Comparison of ENCODE assay signal across 12 cellular contexts in genomic region chr6:111468329-111469012, GRCh38. TPM values are rescaled to one million over a fixed set of nuclear protein-coding genes. Genes with fewer than 3 reads are reported as not detected.
DNase-seq lines count a peak whose midpoint lies in the region; ATAC-seq and TF ChIP-seq lines count a peak whose summit lies in the region.
"Had no signal": no experiment of that assay in that cellular context is flagged by ENCODE, and none has a peak within 500 bp of the region (broad histone marks: within the 10 kb centered on the region; RNA-seq: fewer than 3 reads in every experiment).

No MANE protein-coding gene starts in this region.

- POLR2A ChIA-PET in activated CD4-positive, alpha-beta memory T cell treated with anti-CD3 and anti-CD28 coated beads for 36 hours (lab: Charles Lee), result no interaction called here
- POLR2A ChIA-PET in activated CD4-positive, alpha-beta memory T cell treated with anti-CD3 and anti-CD28 coated beads, Interleukin-2, amount 10 ng/mL, durations not matched to agents 7 days and 5 days (lab: Charles Lee), result no interaction called here
- POLR2A ChIA-PET in Caco-2 (lab: Charles Lee), result no interaction called here

- H3K4me1 Mint-ChIP-seq in activated CD4-positive, alpha-beta memory T cell treated with anti-CD3 and anti-CD28 coated beads for 36 hours (ENCODE audit: low read depth), result peaks cover 36% of the 10 kb centered on the region
- H3K4me1 Mint-ChIP-seq in activated CD4-positive, alpha-beta memory T cell treated with anti-CD3 and anti-CD28 coated beads, Interleukin-2, amount 10 ng/mL, durations not matched to agents 7 days and 5 days, result peaks cover 35% of the 10 kb centered on the region
- peaks cover 42% of the 10 kb centered on the region for H3K4me1 Mint-ChIP-seq in stimulated activated naive CD8-positive, alpha-beta T cell treated with anti-CD3 and anti-CD28 coated beads, Interleukin-15, amount 100 ng/mL, for 72 hours
- H3K4me1 Mint-ChIP-seq in Caco-2 (ENCODE audit: low read depth, unreplicated experiment), result peaks cover 13% of the 10 kb centered on the region

- H3K4me1 ChIP-seq in SJSA1 (replicated peaks), result peaks cover 42% of the 10 kb centered on the region
- H3K4me1 ChIP-seq in Caco-2, result peaks cover 21% of the 10 kb centered on the region

- H3K36me3 ChIP-seq in SJSA1 (peaks cover 17% of the 10 kb centered on the region), Caco-2 (ENCODE audit: control insufficient read depth, insufficient read depth, low read length) (no peaks in the 10 kb centered on the region)

- no peak overlapping the region for H3K4me3 Mint-ChIP-seq in activated CD4-positive, alpha-beta memory T cell treated with anti-CD3 and anti-CD28 coated beads for 36 hours
- no peak overlapping the region for H3K4me3 Mint-ChIP-seq in activated CD4-positive, alpha-beta memory T cell treated with anti-CD3 and anti-CD28 coated beads, Interleukin-2, amount 10 ng/mL, durations not matched to agents 7 days and 5 days
- H3K4me3 Mint-ChIP-seq in stimulated activated naive CD8-positive, alpha-beta T cell treated with anti-CD3 and anti-CD28 coated beads, Interleukin-15, amount 100 ng/mL, for 72 hours, result no peak overlapping the region
- no peak overlapping the region for H3K4me3 Mint-ChIP-seq in Caco-2 (ENCODE audit: unreplicated experiment)
- H3K4me3 Mint-ChIP-seq: neural crest cell had no signal

- peak; percentile 45 for DNase-seq in activated CD4-positive, alpha-beta memory T cell treated with anti-CD3 and anti-CD28 coated beads for 36 hours
- no peak for DNase-seq in activated CD4-positive, alpha-beta memory T cell treated with anti-CD3 and anti-CD28 coated beads, Interleukin-2, amount 10 ng/mL, durations not matched to agents 7 days and 5 days
- DNase-seq in SJSA1 (ENCODE audit: low read depth in 1 of 2, low spot score in 2 of 2) (peak; percentile 58 to 72), fibroblast of mammary gland (ENCODE audit: low read depth) (peak; percentile 39), Caco-2 (no peak), NCI-H524 (lab: John Stamatoyannopoulos, UW) (no peak)
- DNase-seq in stimulated activated naive CD8-positive, alpha-beta T cell treated with anti-CD3 and anti-CD28 coated beads, Interleukin-15, amount 100 ng/mL, for 72 hours, result peak in 1 of 2 donors; percentile 29
- DNase-seq: left ventricle myocardium inferior, NCI-H526, sigmoid colon had no signal

- no TSS peak for BruUV-seq in Caco-2 (replicated peaks; lab: Mats Ljungman, UMichigan)

- H3K4me3 ChIP-seq in SJSA1 (no peak overlapping the region), fibroblast of mammary gland (ENCODE audit: control insufficient read depth, low read depth, low read length) (no peak overlapping the region), Caco-2 (ENCODE audit: low read depth, low read length) (no peak overlapping the region)
- H3K4me3 ChIP-seq: left ventricle myocardium inferior, sigmoid colon had no signal

- ATAC-seq in stimulated activated naive CD8-positive, alpha-beta T cell treated with anti-CD3 and anti-CD28 coated beads, Interleukin-15, amount 100 ng/mL, for 72 hours, result peak; percentile 46
- no peak for ATAC-seq in HG03442 (IDR thresholded peaks at IDR 0.05; ENCODE audit: unreplicated experiment)

- TF ChIP-seq CTCF in fibroblast of mammary gland (conservative IDR thresholded peaks at IDR 0.05; ENCODE audit: control insufficient read depth, insufficient read depth, low read depth, low read length) (no peak), Caco-2 (IDR thresholded peaks at IDR 0.05; ENCODE audit: insufficient read depth in 1 of 2, low read depth in 1 of 2, low read length in 1 of 2, severe bottlenecking in 1 of 2, unreplicated experiment in 1 of 2) (no peak)

- intact Hi-C loops in activated CD4-positive, alpha-beta memory T cell treated with anti-CD3 and anti-CD28 coated beads for 36 hours (cut with micrococcal nuclease), result no loop called here
- intact Hi-C loops in Caco-2 (cut with micrococcal nuclease; ENCODE audit: unreplicated experiment), result no loop called here

- H3K27ac ChIP-seq in SJSA1, result peak overlapping the region; percentile 25
- H3K27ac ChIP-seq: left ventricle myocardium inferior had no signal

- no peaks in the 10 kb centered on the region for H3K27me3 ChIP-seq in SJSA1 (replicated peaks)
- H3K27me3 ChIP-seq in Caco-2 (replicated peaks; ENCODE audit: control insufficient read depth, insufficient read depth, low read length), result no peaks in the 10 kb centered on the region
- H3K27me3 ChIP-seq: sigmoid colon had no signal

- no peaks in the 10 kb centered on the region for H3K9me3 ChIP-seq in SJSA1 (replicated peaks)
- H3K9me3 ChIP-seq in Caco-2, result no peaks in the 10 kb centered on the region
- H3K9me3 ChIP-seq: left ventricle myocardium inferior, sigmoid colon had no signal

- H3K27ac Mint-ChIP-seq in activated CD4-positive, alpha-beta memory T cell treated with anti-CD3 and anti-CD28 coated beads for 36 hours, result no peak overlapping the region
- H3K27ac Mint-ChIP-seq in activated CD4-positive, alpha-beta memory T cell treated with anti-CD3 and anti-CD28 coated beads, Interleukin-2, amount 10 ng/mL, durations not matched to agents 7 days and 5 days, result no peak overlapping the region
- H3K27ac Mint-ChIP-seq in stimulated activated naive CD8-positive, alpha-beta T cell treated with anti-CD3 and anti-CD28 coated beads, Interleukin-15, amount 100 ng/mL, for 72 hours, result no peak overlapping the region
- H3K27ac Mint-ChIP-seq in Caco-2 (ENCODE audit: unreplicated experiment), result no peak overlapping the region

- H3K9me3 Mint-ChIP-seq in activated CD4-positive, alpha-beta memory T cell treated with anti-CD3 and anti-CD28 coated beads for 36 hours, result no peaks in the 10 kb centered on the region
- H3K9me3 Mint-ChIP-seq in activated CD4-positive, alpha-beta memory T cell treated with anti-CD3 and anti-CD28 coated beads, Interleukin-2, amount 10 ng/mL, durations not matched to agents 7 days and 5 days, result no peaks in the 10 kb centered on the region
- no peaks in the 10 kb centered on the region for H3K9me3 Mint-ChIP-seq in stimulated activated naive CD8-positive, alpha-beta T cell treated with anti-CD3 and anti-CD28 coated beads, Interleukin-15, amount 100 ng/mL, for 72 hours
- no peaks in the 10 kb centered on the region for H3K9me3 Mint-ChIP-seq in Caco-2 (ENCODE audit: unreplicated experiment)
- H3K9me3 Mint-ChIP-seq: neural crest cell had no signal

- H3K27me3 Mint-ChIP-seq in activated CD4-positive, alpha-beta memory T cell treated with anti-CD3 and anti-CD28 coated beads for 36 hours, result no peaks in the 10 kb centered on the region
- no peaks in the 10 kb centered on the region for H3K27me3 Mint-ChIP-seq in activated CD4-positive, alpha-beta memory T cell treated with anti-CD3 and anti-CD28 coated beads, Interleukin-2, amount 10 ng/mL, durations not matched to agents 7 days and 5 days
- no peaks in the 10 kb centered on the region for H3K27me3 Mint-ChIP-seq in stimulated activated naive CD8-positive, alpha-beta T cell treated with anti-CD3 and anti-CD28 coated beads, Interleukin-15, amount 100 ng/mL, for 72 hours
- no peaks in the 10 kb centered on the region for H3K27me3 Mint-ChIP-seq in Caco-2 (ENCODE audit: insufficient read depth, unreplicated experiment)

- CTCF ChIA-PET in activated CD4-positive, alpha-beta memory T cell treated with anti-CD3 and anti-CD28 coated beads for 36 hours (lab: Charles Lee), result no interaction called here
- CTCF ChIA-PET in activated CD4-positive, alpha-beta memory T cell treated with anti-CD3 and anti-CD28 coated beads, Interleukin-2, amount 10 ng/mL, durations not matched to agents 7 days and 5 days (lab: Charles Lee), result no interaction called here
- CTCF ChIA-PET in Caco-2 (lab: Charles Lee), result no interaction called here

- peaks cover 6% of the 10 kb centered on the region for H3K36me3 Mint-ChIP-seq in activated CD4-positive, alpha-beta memory T cell treated with anti-CD3 and anti-CD28 coated beads for 36 hours
- H3K36me3 Mint-ChIP-seq in activated CD4-positive, alpha-beta memory T cell treated with anti-CD3 and anti-CD28 coated beads, Interleukin-2, amount 10 ng/mL, durations not matched to agents 7 days and 5 days (ENCODE audit: low read depth), result peaks cover 6% of the 10 kb centered on the region
- H3K36me3 Mint-ChIP-seq in Caco-2 (ENCODE audit: insufficient read depth, unreplicated experiment), result no peaks in the 10 kb centered on the region

RNA-seq across cellular contexts. Expression of gene REV3L, which starts 14.5 kb away (rescaled TPM):
- total RNA-seq in activated CD4-positive, alpha-beta memory T cell treated with anti-CD3 and anti-CD28 coated beads for 36 hours, result 10 to 100 TPM; 13.9 to 15.0 TPM
- 10 to 100 TPM; 19.8 to 22.9 TPM for total RNA-seq in activated CD4-positive, alpha-beta memory T cell treated with anti-CD3 and anti-CD28 coated beads, Interleukin-2, amount 10 ng/mL, durations not matched to agents 7 days and 5 days
- 40.6 and 54.5 TPM in 2 replicates for total RNA-seq in SJSA1 (2014; rRNA removed; shearing (Covaris generic))
- total RNA-seq in Caco-2 (2022), result 22.2 and 28.8 TPM in 2 replicates

Comparison
In these comparisons a context has a peak if more than half of its experiments do, and no peak if none do; other contexts are left out.
1. DNase-seq: peak in activated CD4-positive, alpha-beta memory T cell treated with anti-CD3 and anti-CD28 coated beads for 36 hours (single experiment), SJSA1 (2 of 2) and fibroblast of mammary gland (single experiment); none in activated CD4-positive, alpha-beta memory T cell treated with anti-CD3 and anti-CD28 coated beads, Interleukin-2, amount 10 ng/mL, durations not matched to agents 7 days and 5 days (single experiment), Caco-2 (0 of 2) and NCI-H524 (0 of 2).